10 cellular contexts compared by ENCODE assay signal in genomic region chr9:76634356-76635054, GRCh38.
A peak's percentile ranks its signal among the peaks of the same experiment; 100 is the strongest.
DNase-seq lines count a peak whose midpoint lies in the region; ATAC-seq, FAIRE-seq and TF ChIP-seq lines count a peak whose summit lies in the region.
"Had no signal": no experiment of that assay in that cellular context is flagged by ENCODE, and none has a peak within 500 bp of the region (broad histone marks: within the 10 kb centered on the region; RNA-seq: fewer than 3 reads in every experiment).

No MANE protein-coding gene starts in this region.

- H3K4me3 ChIP-seq in Karpas-422 (ENCODE audit: low read length) (no peak overlapping the region), GM12878 (no peak overlapping the region), muscle layer of duodenum (ENCODE audit: low read depth in 1 of 2, low read length in 2 of 2) (no peak overlapping the region), heart right ventricle (no peak overlapping the region)
- H3K4me3 ChIP-seq: adrenal gland had no signal

- TF ChIP-seq POLR2A in GM12878 (IDR thresholded peaks at IDR 0.05; ENCODE audit: low read depth, low read length), result no peak

- no peak overlapping the region for H3K27ac ChIP-seq in Karpas-422 (ENCODE audit: low read length)
- H3K27ac ChIP-seq in GM12878 (ENCODE audit: control insufficient read depth, insufficient read depth), result no peak overlapping the region
- peak overlapping the region; percentile 27 for H3K27ac ChIP-seq in muscle layer of duodenum (ENCODE audit: low read length)
- no peak overlapping the region for H3K27ac ChIP-seq in heart right ventricle
- H3K27ac ChIP-seq: adrenal gland had no signal

- POLR2A ChIA-PET in GM12878 (lab: Charles Lee), result interaction anchor here (1.1 kb wide), 1 partner anchor 32 kb away, joined by 3 read pairs; no protein-coding TSS in a partner anchor

- no peaks in the 10 kb centered on the region for H3K27me3 ChIP-seq in Karpas-422 (ENCODE audit: low read length)
- no peaks in the 10 kb centered on the region for H3K27me3 ChIP-seq in GM12878 (replicated peaks in 1 of 2; ENCODE audit: control insufficient read depth in 2 of 2, insufficient read depth in 2 of 2, low read length in 1 of 2)
- H3K27me3 ChIP-seq in muscle layer of duodenum (ENCODE audit: low read depth, low read length), result no peaks in the 10 kb centered on the region
- no peaks in the 10 kb centered on the region for H3K27me3 ChIP-seq in heart right ventricle
- H3K27me3 ChIP-seq: adrenal gland had no signal

- CTCF ChIA-PET in GM12878 (lab: Yijun Ruan, JAX), result interaction anchor here (0.6 to 1.3 kb wide), 2 partner anchors 69 to 1735 kb away, joined by 3 to 4 read pairs; no protein-coding TSS in a partner anchor

- H2AFZ ChIP-seq in Karpas-422 (ENCODE audit: low read length), result no peak overlapping the region
- no peak overlapping the region for H2AFZ ChIP-seq in GM12878 (ENCODE audit: control insufficient read depth, low read depth, low read length)

- TF ChIP-seq EP300 in GM12878 (IDR thresholded peaks at IDR 0.05; ENCODE audit: borderline replicate concordance in 1 of 2, control insufficient read depth in 1 of 2, low read depth in 2 of 2, low read length in 2 of 2), result no peak

- no peak overlapping the region for H3K4me3 Mint-ChIP-seq in activated T-helper 1 cell treated with anti-CD3 and anti-CD28 coated beads, Interleukin-12 subunit alpha, Interleukin-12 subunit beta, Interleukin-2, Interleukin-4 antibody, amounts not matched to agents 30 ng/mL and 10 ng/mL and 1 ng/mL, durations not matched to agents 14 hours and 24 hours and 36 hours
- H3K4me3 Mint-ChIP-seq: T-helper 1 cell treated with Interleukin-12 subunit alpha and Interleukin-12 subunit beta and Interleukin-4 antibody, amounts not matched to agents 30 μg/mL and 1 μg/mL, for 36 hours had no signal

- WGBS in GM12878 (ENCODE audit: insufficient coverage, insufficient replicate concordance, low lambda C conversion rate, missing lambda C conversion rate), result 38% methylated on average over 1 of the region's 1 CpG
- 84 to 90% methylated on average over 1 of the region's 1 CpG for WGBS in heart right ventricle, 2 donors

- ATAC-seq in GM21367 (IDR thresholded peaks at IDR 0.05; ENCODE audit: unreplicated experiment) (peak; percentile 80), GM12878 (peak; percentile 48; the same call in 2 of the 3 replicates), heart right ventricle (no peak)

- DNase-seq in Karpas-422 (peak; percentile 51), GM12878 (ENCODE audit: low read depth, low spot score) (no peak), DMS153 (lab: John Stamatoyannopoulos, UW) (no peak), heart right ventricle (no peak), cortex of kidney (lab: John Stamatoyannopoulos, UW) (no peak)
- DNase-seq in activated T-helper 1 cell treated with anti-CD3 and anti-CD28 coated beads, Interleukin-12 subunit alpha, Interleukin-12 subunit beta, Interleukin-2, Interleukin-4 antibody, amounts not matched to agents 30 ng/mL and 10 ng/mL and 1 ng/mL, durations not matched to agents 14 hours and 24 hours and 36 hours (ENCODE audit: low spot score), result no peak
- DNase-seq: adrenal gland had no signal

- H3K4me2 ChIP-seq in Karpas-422 (ENCODE audit: low read depth, low read length, poor library complexity, severe bottlenecking), result no peak overlapping the region
- no peak overlapping the region for H3K4me2 ChIP-seq in GM12878 (ENCODE audit: control insufficient read depth, insufficient read depth)

- no peaks in the 10 kb centered on the region for H3K9me3 ChIP-seq in Karpas-422 (ENCODE audit: low read length)
- no peaks in the 10 kb centered on the region for H3K9me3 ChIP-seq in GM12878 (replicated peaks; ENCODE audit: control insufficient read depth, insufficient read depth, low read length)
- H3K9me3 ChIP-seq in muscle layer of duodenum (ENCODE audit: control insufficient read depth in 1 of 2, low read length in 2 of 2), result no peaks in the 10 kb centered on the region
- H3K9me3 ChIP-seq in heart right ventricle, result no peaks in the 10 kb centered on the region
- H3K9me3 ChIP-seq: adrenal gland had no signal

- peak; percentile 65 for FAIRE-seq in GM12878 (lab: Jason Lieb, UNC)

- H3K4me1 Mint-ChIP-seq in activated T-helper 1 cell treated with anti-CD3 and anti-CD28 coated beads, Interleukin-12 subunit alpha, Interleukin-12 subunit beta, Interleukin-2, Interleukin-4 antibody, amounts not matched to agents 30 ng/mL and 10 ng/mL and 1 ng/mL, durations not matched to agents 14 hours and 24 hours and 36 hours (ENCODE audit: low read depth), result peaks cover 10% of the 10 kb centered on the region

- H3K27me3 Mint-ChIP-seq in activated T-helper 1 cell treated with anti-CD3 and anti-CD28 coated beads, Interleukin-12 subunit alpha, Interleukin-12 subunit beta, Interleukin-2, Interleukin-4 antibody, amounts not matched to agents 30 ng/mL and 10 ng/mL and 1 ng/mL, durations not matched to agents 14 hours and 24 hours and 36 hours (ENCODE audit: insufficient read depth), result peaks cover 2% of the 10 kb centered on the region

- SMC1A ChIA-PET in GM12878 (lab: Charles Lee; ENCODE audit: uncharacterized antibody, unreplicated experiment), result interaction anchor here (1.0 kb wide), 1 partner anchor 162 kb away, joined by 4 read pairs; no protein-coding TSS in a partner anchor

- no peak for TF ChIP-seq CTCF in GM12878 (IDR thresholded peaks at IDR 0.05 in 2 of 3, conservative IDR thresholded peaks at IDR 0.05 in 1 of 3; ENCODE audit: control insufficient read depth in 2 of 3, extremely low read depth in 1 of 3, insufficient read depth in 1 of 3, low read depth in 3 of 3, low read length in 3 of 3)
- TF ChIP-seq CTCF in heart right ventricle (IDR thresholded peaks at IDR 0.05), result no peak

- TF ChIP-seq RAD21 in GM12878 (IDR thresholded peaks at IDR 0.05; ENCODE audit: insufficient read depth, low read depth, low read length), result no peak

- no peaks in the 10 kb centered on the region for H3K36me3 ChIP-seq in Karpas-422 (ENCODE audit: insufficient read depth, low read length)
- H3K36me3 ChIP-seq in GM12878 (ENCODE audit: control insufficient read depth in 2 of 2, insufficient read depth in 2 of 2, low read length in 1 of 2), result no peaks in the 10 kb centered on the region
- H3K36me3 ChIP-seq in muscle layer of duodenum (ENCODE audit: control insufficient read depth in 1 of 2, insufficient read depth in 2 of 2, low read length in 2 of 2), result peaks cover 0 to 23% of the 10 kb centered on the region in 2 donors
- H3K36me3 ChIP-seq in heart right ventricle, result no peaks in the 10 kb centered on the region
- H3K36me3 ChIP-seq: adrenal gland had no signal

- no peaks in the 10 kb centered on the region for H3K9me3 Mint-ChIP-seq in activated T-helper 1 cell treated with anti-CD3 and anti-CD28 coated beads, Interleukin-12 subunit alpha, Interleukin-12 subunit beta, Interleukin-2, Interleukin-4 antibody, amounts not matched to agents 30 ng/mL and 10 ng/mL and 1 ng/mL, durations not matched to agents 14 hours and 24 hours and 36 hours
- H3K9me3 Mint-ChIP-seq: T-helper 1 cell treated with Interleukin-12 subunit alpha and Interleukin-12 subunit beta and Interleukin-4 antibody, amounts not matched to agents 30 μg/mL and 1 μg/mL, for 36 hours had no signal

- H4K20me1 ChIP-seq in Karpas-422 (ENCODE audit: insufficient read depth, low read depth, low read length) (no peaks in the 10 kb centered on the region), GM12878 (ENCODE audit: control insufficient read depth, insufficient read depth) (no peaks in the 10 kb centered on the region)

- H3K9ac ChIP-seq in Karpas-422 (ENCODE audit: low read length), result no peak overlapping the region
- no peak overlapping the region for H3K9ac ChIP-seq in GM12878 (ENCODE audit: control insufficient read depth, insufficient read depth, low read length)

- no peaks in the 10 kb centered on the region for H3K79me2 ChIP-seq in Karpas-422 (ENCODE audit: low read length)
- no peaks in the 10 kb centered on the region for H3K79me2 ChIP-seq in GM12878 (ENCODE audit: control insufficient read depth, insufficient read depth, low read length)

- H3K4me1 ChIP-seq in Karpas-422 (ENCODE audit: low read length) (peaks cover 7% of the 10 kb centered on the region), GM12878 (ENCODE audit: control insufficient read depth, insufficient read depth, low read length) (peaks cover 4% of the 10 kb centered on the region; the same call in 1 of the 2 replicates), muscle layer of duodenum (ENCODE audit: control insufficient read depth in 1 of 2, insufficient read depth in 2 of 2, low read length in 2 of 2) (no peaks in the 10 kb centered on the region), heart right ventricle (peaks cover 0 to 16% (median 0%) of the 10 kb centered on the region in 9 donors)
- H3K4me1 ChIP-seq: adrenal gland had no signal

- intact Hi-C loops in GM12878 (cut with micrococcal nuclease; ENCODE audit: unreplicated experiment), result no loop called here
- intact Hi-C loops in activated T-helper 1 cell treated with anti-CD3 and anti-CD28 coated beads, Interleukin-12 subunit alpha, Interleukin-12 subunit beta, Interleukin-2, Interleukin-4 antibody, amounts not matched to agents 30 ng/mL and 10 ng/mL and 1 ng/mL, durations not matched to agents 14 hours and 24 hours and 36 hours (cut with micrococcal nuclease), result no loop called here
- intact Hi-C loops in heart right ventricle (cut with DNase I), result no loop called here

- no TSS peak for BruUV-seq in GM12878 (replicated peaks; lab: Mats Ljungman, UMichigan)

- H3K9me2 ChIP-seq in Karpas-422 (replicated peaks; ENCODE audit: insufficient read depth, low read length), result no peaks in the 10 kb centered on the region

- RAD21 ChIA-PET in GM12878 (lab: Charles Lee; ENCODE audit: unreplicated experiment), result no interaction called here

- H3K27ac Mint-ChIP-seq in activated T-helper 1 cell treated with anti-CD3 and anti-CD28 coated beads, Interleukin-12 subunit alpha, Interleukin-12 subunit beta, Interleukin-2, Interleukin-4 antibody, amounts not matched to agents 30 ng/mL and 10 ng/mL and 1 ng/mL, durations not matched to agents 14 hours and 24 hours and 36 hours, result no peak overlapping the region
- H3K27ac Mint-ChIP-seq: T-helper 1 cell treated with Interleukin-12 subunit alpha and Interleukin-12 subunit beta and Interleukin-4 antibody, amounts not matched to agents 30 μg/mL and 1 μg/mL, for 36 hours had no signal

- in situ Hi-C loops in GM12878 (cut with MboI), result no loop called here

- no peaks in the 10 kb centered on the region for H3K36me3 Mint-ChIP-seq in activated T-helper 1 cell treated with anti-CD3 and anti-CD28 coated beads, Interleukin-12 subunit alpha, Interleukin-12 subunit beta, Interleukin-2, Interleukin-4 antibody, amounts not matched to agents 30 ng/mL and 10 ng/mL and 1 ng/mL, durations not matched to agents 14 hours and 24 hours and 36 hours (ENCODE audit: low read depth)

TF ChIP-seq in GM12878, 131 proteins besides CTCF, POLR2A, EP300 and RAD21 (continues in another document):
- TF ChIP-seq SRF (IDR thresholded peaks at IDR 0.05; ENCODE audit: low read depth in 2 of 2, low read length in 2 of 2) (peak; percentile 87 to 96), MYB (IDR thresholded peaks at IDR 0.05; ENCODE audit: borderline replicate concordance, low read depth, low read length) (no peak), ZNF274 (IDR thresholded peaks at IDR 0.05; ENCODE audit: insufficient read depth, insufficient read length) (no peak)

Comparison
In these comparisons a context has a peak if more than half of its experiments do, and no peak if none do; other contexts are left out.
1. ATAC-seq: peak in GM21367 (single experiment) and GM12878 (single experiment); none in heart right ventricle (0 of 8).